In genomic region chr12:125996438-125996837, GRCh38 we compare ENCODE assay signal across 38 cellular contexts.
"Had no signal": no experiment of that assay in that cellular context is flagged by ENCODE, and none has a peak within 500 bp of the region (broad histone marks: within the 10 kb centered on the region; RNA-seq: fewer than 3 reads in every experiment).

No MANE protein-coding gene starts in this region.

- ATAC-seq: activated CD8-positive, alpha-beta T cell treated with anti-CD3 and anti-CD28 coated beads for 36 hours; activated T-cell treated with anti-CD3 and anti-CD28 coated beads, Interleukin-2, amount 50 U/mL, for 72 hours; activated T-helper 17 cell treated with anti-CD3 and anti-CD28 coated beads, Interleukin-2, amount 50 U/mL, for 72 hours; PC-3 had no signal

- H3K9me3 Mint-ChIP-seq: activated CD8-positive, alpha-beta T cell treated with anti-CD3 and anti-CD28 coated beads for 36 hours; activated T-helper 17 cell treated with anti-CD3 and anti-CD28 coated beads, Interleukin-2, amount 50 U/mL, for 72 hours had no signal

- H3K4me1 Mint-ChIP-seq: activated CD4-positive, alpha-beta T cell treated with anti-CD3 and anti-CD28 coated beads, Interleukin-2, amount 10 ng/mL, durations not matched to agents 24 days and 14 days; activated naive CD8-positive, alpha-beta T cell treated with anti-CD3 and anti-CD28 coated beads, Interleukin-2, amount 10 ng/mL, durations not matched to agents 7 days and 5 days; activated T-helper 17 cell treated with anti-CD3 and anti-CD28 coated beads, Interleukin-2, amount 50 U/mL, for 72 hours had no signal

- H3K27me3 Mint-ChIP-seq: activated CD4-positive, alpha-beta T cell treated with anti-CD3 and anti-CD28 coated beads, Interleukin-2, amount 10 ng/mL, durations not matched to agents 24 days and 14 days; activated CD8-positive, alpha-beta T cell treated with anti-CD3 and anti-CD28 coated beads for 36 hours; activated naive CD8-positive, alpha-beta T cell treated with anti-CD3 and anti-CD28 coated beads, Interleukin-2, amount 10 ng/mL, durations not matched to agents 7 days and 5 days; activated T-helper 17 cell treated with anti-CD3 and anti-CD28 coated beads, Interleukin-2, amount 50 U/mL, for 72 hours had no signal

- H3K4me3 ChIP-seq: ascending aorta, MG63, Peyer's patch, SJSA1 had no signal

- H3K4me1 ChIP-seq: ascending aorta, Peyer's patch, SJSA1 had no signal

- H3K36me3 Mint-ChIP-seq: activated naive CD8-positive, alpha-beta T cell treated with anti-CD3 and anti-CD28 coated beads, Interleukin-2, amount 10 ng/mL, durations not matched to agents 7 days and 5 days had no signal

- H3K27me3 ChIP-seq: ascending aorta, MG63, Peyer's patch, SJSA1 had no signal

- H3K4me3 Mint-ChIP-seq: activated CD4-positive, alpha-beta T cell treated with anti-CD3 and anti-CD28 coated beads, Interleukin-2, amount 10 ng/mL, durations not matched to agents 24 days and 14 days; activated CD8-positive, alpha-beta T cell treated with anti-CD3 and anti-CD28 coated beads for 36 hours; activated naive CD8-positive, alpha-beta T cell treated with anti-CD3 and anti-CD28 coated beads, Interleukin-2, amount 10 ng/mL, durations not matched to agents 7 days and 5 days; activated T-cell treated with anti-CD3 and anti-CD28 coated beads, Interleukin-2, amount 50 U/mL, for 72 hours; activated T-helper 17 cell treated with anti-CD3 and anti-CD28 coated beads, Interleukin-2, amount 50 U/mL, for 72 hours had no signal

- H3K27ac ChIP-seq: ascending aorta, Peyer's patch, SJSA1, WERI-Rb-1 had no signal

- DNase-seq: activated CD4-positive, alpha-beta T cell treated with anti-CD3 and anti-CD28 coated beads for 1 hour; activated CD4-positive, alpha-beta T cell treated with anti-CD3 and anti-CD28 coated beads, Interleukin-2, amount 10 ng/mL, durations not matched to agents 24 days and 14 days; activated CD4-positive, alpha-beta T cell treated with anti-CD3 and anti-CD28 coated beads, Interleukin-2, amount 50 U/mL, for 4 hours; activated CD4-positive, CD25-positive, alpha-beta regulatory T cell; activated CD8-positive, alpha-beta T cell treated with anti-CD3 and anti-CD28 coated beads for 36 hours; activated effector memory CD4-positive, alpha-beta T cell treated with anti-CD3 and anti-CD28 coated beads, Interleukin-2, amount 50 U/mL, for 16 hours; activated naive CD4-positive, alpha-beta T cell; activated naive CD4-positive, alpha-beta T cell treated with anti-CD3 and anti-CD28 coated beads, Interleukin-2, amount 50 U/mL, for 16 hours; activated naive CD8-positive, alpha-beta T cell treated with anti-CD3 and anti-CD28 coated beads, Interleukin-2, amount 10 ng/mL, durations not matched to agents 7 days and 5 days; activated T-cell treated with anti-CD3 and anti-CD28 coated beads, Interleukin-2, amount 50 U/mL, for 1 hour; activated T-cell treated with anti-CD3 and anti-CD28 coated beads, Interleukin-2, amount 50 U/mL, for 72 hours; amygdala; Karpas-422; KBM-7; MG63; NCI-H1048; NCI-H1105 treated with DMSO at 0.1 percent for 48 hours; NCI-H1436; NCI-H1694; NCI-H1930; NCI-H2081 treated with DMSO at 0.1 percent for 48 hours; NCI-H2171; NCI-H510A; NCI-H526; NCI-H748 treated with DMSO at 0.1 percent for 48 hours; NK-92 treated with Interleukin-12 subunit alpha and Interleukin-12 subunit beta, amount 100 ng/mL, for 24 hours; PC-3; Peyer's patch; RPMI8226; SHP77 treated with DMSO at 0.1 percent for 48 hours; SK-N-SH; SW 1271; T-helper 1 cell; T1000; WERI-Rb-1 had no signal

- H3K9me3 ChIP-seq: ascending aorta, MG63, Peyer's patch, SK-N-SH had no signal

- H3K36me3 ChIP-seq: ascending aorta, MG63, Peyer's patch, SJSA1, WERI-Rb-1 had no signal

- H3K27ac Mint-ChIP-seq: activated CD4-positive, alpha-beta T cell treated with anti-CD3 and anti-CD28 coated beads, Interleukin-2, amount 10 ng/mL, durations not matched to agents 24 days and 14 days; activated CD8-positive, alpha-beta T cell treated with anti-CD3 and anti-CD28 coated beads for 36 hours; activated naive CD8-positive, alpha-beta T cell treated with anti-CD3 and anti-CD28 coated beads, Interleukin-2, amount 10 ng/mL, durations not matched to agents 7 days and 5 days; activated T-cell treated with anti-CD3 and anti-CD28 coated beads, Interleukin-2, amount 50 U/mL, for 72 hours; activated T-helper 17 cell treated with anti-CD3 and anti-CD28 coated beads, Interleukin-2, amount 50 U/mL, for 72 hours had no signal
